ENCODE assay signal across 1 cellular context in genomic region chr15:93062628-93063291, GRCh38. TPM values are rescaled to one million over a fixed set of nuclear protein-coding genes. Genes with fewer than 3 reads are reported as not detected.
"Had no signal": no experiment of that assay in that cellular context is flagged by ENCODE, and none has a peak within 500 bp of the region (broad histone marks: within the 10 kb centered on the region; RNA-seq: fewer than 3 reads in every experiment).

No MANE protein-coding gene starts in this region.

RNA-seq across cellular contexts. Expression of gene RGMA, which starts 26.3 kb away (rescaled TPM):
- total RNA-seq: SK-MEL-5 had no signal
